ENCODE assay signal across 19 cellular contexts in the genomic region with DNA sequence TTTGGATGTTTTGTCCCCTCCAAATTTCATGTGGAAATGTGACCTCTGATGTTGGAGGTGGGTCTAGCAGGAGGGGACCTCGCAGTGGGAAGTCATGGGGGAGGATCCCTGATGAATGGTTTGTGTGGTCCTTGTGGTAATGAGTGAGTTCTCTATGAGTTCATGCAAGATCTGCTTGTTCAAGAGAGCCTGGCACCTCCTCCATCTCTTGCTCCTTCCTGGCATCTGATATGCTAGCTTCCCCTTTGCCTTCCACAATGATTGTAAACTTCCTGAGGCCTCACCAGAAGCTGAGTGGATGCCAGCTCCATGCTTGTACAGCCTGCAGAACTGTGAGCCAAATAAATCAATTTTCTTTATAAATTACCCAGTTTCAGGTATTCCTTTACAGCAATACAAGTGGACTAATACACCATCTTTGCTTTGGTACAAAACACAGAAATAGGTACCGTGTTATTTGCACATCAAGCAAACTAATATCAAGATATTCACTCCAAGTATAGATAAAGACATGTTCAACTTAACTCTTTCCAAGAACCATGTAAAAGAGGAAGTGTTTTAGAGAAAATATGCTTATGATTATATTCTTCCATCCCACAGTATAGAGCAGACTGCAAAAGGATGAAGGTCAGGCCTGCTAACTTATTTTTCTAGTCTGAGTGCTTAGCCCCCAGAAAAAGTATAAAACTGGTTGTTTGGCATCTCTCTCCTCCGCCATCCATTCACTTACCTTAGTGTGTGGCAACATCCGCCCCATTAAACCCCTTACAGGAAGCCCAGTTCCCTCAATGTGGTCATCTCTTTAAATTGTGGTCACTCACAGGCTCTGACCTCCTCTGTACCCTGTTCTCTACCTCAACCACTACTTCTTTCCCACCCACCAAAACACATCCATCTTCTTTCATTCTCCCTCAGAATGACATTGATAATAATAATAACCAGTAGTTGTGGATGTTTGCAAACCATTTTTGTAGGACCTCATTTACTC. TPM values are rescaled to one million over a fixed set of nuclear protein-coding genes. Genes with fewer than 3 reads are reported as not detected.
DNase-seq lines count a peak whose midpoint lies in the region; ATAC-seq and FAIRE-seq lines count a peak whose summit lies in the region.
"Had no signal": no experiment of that assay in that cellular context is flagged by ENCODE, and none has a peak within 500 bp of the region (broad histone marks: within the 10 kb centered on the region; RNA-seq: fewer than 3 reads in every experiment).

No MANE protein-coding gene starts in this region.

- no peaks in the 10 kb centered on the region for H3K27me3 Mint-ChIP-seq in CD4-positive, CD25-positive, alpha-beta regulatory T cell
- no peaks in the 10 kb centered on the region for H3K27me3 Mint-ChIP-seq in T-cell
- H3K27me3 Mint-ChIP-seq in central memory CD8-positive, alpha-beta T cell = no peaks in the 10 kb centered on the region
- H3K27me3 Mint-ChIP-seq in activated CD4-positive, alpha-beta T cell treated with anti-CD3 and anti-CD28 coated beads for 36 hours = no peaks in the 10 kb centered on the region

- intact Hi-C loops in activated CD4-positive, alpha-beta T cell treated with anti-CD3 and anti-CD28 coated beads for 36 hours (cut with DNase I, micrococcal nuclease) = no loop called here

- peak overlapping the region in 2 of 4 donors; percentile 6 to 28 for H3K4me3 Mint-ChIP-seq in CD4-positive, CD25-positive, alpha-beta regulatory T cell
- peak overlapping the region in 1 of 3 donors; percentile 25 for H3K4me3 Mint-ChIP-seq in T-cell
- H3K4me3 Mint-ChIP-seq in central memory CD8-positive, alpha-beta T cell = peak overlapping the region; percentile 38
- H3K4me3 Mint-ChIP-seq in activated CD4-positive, alpha-beta T cell treated with anti-CD3 and anti-CD28 coated beads for 36 hours = no peak overlapping the region
- H3K4me3 Mint-ChIP-seq: H9 had no signal

- H3K27ac Mint-ChIP-seq in CD4-positive, CD25-positive, alpha-beta regulatory T cell = peak overlapping the region; percentile 5 to 50 (median 50)
- peak overlapping the region; percentile 44 to 53 for H3K27ac Mint-ChIP-seq in T-cell
- peak overlapping the region; percentile 10 for H3K27ac Mint-ChIP-seq in central memory CD8-positive, alpha-beta T cell (ENCODE audit: low read depth)
- H3K27ac Mint-ChIP-seq in activated CD4-positive, alpha-beta T cell treated with anti-CD3 and anti-CD28 coated beads for 36 hours = no peak overlapping the region
- H3K27ac Mint-ChIP-seq: H9 had no signal

- POLR2A ChIA-PET in T-cell (lab: Charles Lee) = no interaction called here
- POLR2A ChIA-PET in activated CD4-positive, alpha-beta T cell treated with anti-CD3 and anti-CD28 coated beads for 36 hours (lab: Charles Lee) = no interaction called here

- H3K36me3 ChIP-seq in CD4-positive, CD25-positive, alpha-beta regulatory T cell (ENCODE audit: control insufficient read depth, insufficient read depth, low read length) = peaks cover 11% of the 10 kb centered on the region
- H3K36me3 ChIP-seq: esophagus muscularis mucosa, left ventricle myocardium inferior, ovary had no signal

- no peaks in the 10 kb centered on the region for H3K27me3 ChIP-seq in CD4-positive, CD25-positive, alpha-beta regulatory T cell (ENCODE audit: control insufficient read depth, insufficient read depth, low read length)
- H3K27me3 ChIP-seq: esophagus muscularis mucosa, ovary had no signal

- peak; percentile 29 for FAIRE-seq in GM18507 (lab: Jason Lieb, UNC)

- peaks cover 0 to 12% (median 4%) of the 10 kb centered on the region in 7 donors for H3K9me3 Mint-ChIP-seq in CD4-positive, CD25-positive, alpha-beta regulatory T cell
- H3K9me3 Mint-ChIP-seq in T-cell = peaks cover 6 to 12% (median 9%) of the 10 kb centered on the region in 3 donors
- no peaks in the 10 kb centered on the region for H3K9me3 Mint-ChIP-seq in central memory CD8-positive, alpha-beta T cell
- H3K9me3 Mint-ChIP-seq in activated CD4-positive, alpha-beta T cell treated with anti-CD3 and anti-CD28 coated beads for 36 hours (ENCODE audit: low read depth) = peaks cover 22% of the 10 kb centered on the region
- H3K9me3 Mint-ChIP-seq: H9 had no signal

- H3K4me3 ChIP-seq in CD4-positive, CD25-positive, alpha-beta regulatory T cell (ENCODE audit: low read depth, low read length) = no peak overlapping the region
- H3K4me3 ChIP-seq: esophagus muscularis mucosa, left ventricle myocardium inferior, ovary had no signal

- no peak for DNase-seq in CD4-positive, CD25-positive, alpha-beta regulatory T cell
- DNase-seq in GM18507 (ENCODE audit: extremely low spot score, insufficient read length, low read depth) (no peak), T-cell (no peak), GM19238 (ENCODE audit: insufficient read length, low spot score) (no peak)
- DNase-seq in central memory CD8-positive, alpha-beta T cell (ENCODE audit: low spot score in 2 of 2) = no peak
- DNase-seq in activated CD4-positive, alpha-beta T cell treated with anti-CD3 and anti-CD28 coated beads for 36 hours = no peak
- DNase-seq: activated CD4-positive, alpha-beta T cell treated with anti-CD3 and anti-CD28 coated beads for 1 hour; Caco-2; H9; left ventricle myocardium inferior; NCI-H774; ovary; stimulated activated CD4-positive, alpha-beta T cell treated with anti-CD3 and anti-CD28 coated beads, Interleukin-2, amount 100 ng/mL, for 24 hours had no signal

- H3K4me1 Mint-ChIP-seq in CD4-positive, CD25-positive, alpha-beta regulatory T cell = peaks cover 53 to 81% (median 72%) of the 10 kb centered on the region in 4 donors
- H3K4me1 Mint-ChIP-seq in T-cell = peaks cover 77 to 84% (median 83%) of the 10 kb centered on the region in 3 donors
- peaks cover 80% of the 10 kb centered on the region for H3K4me1 Mint-ChIP-seq in central memory CD8-positive, alpha-beta T cell
- peaks cover 78% of the 10 kb centered on the region for H3K4me1 Mint-ChIP-seq in activated CD4-positive, alpha-beta T cell treated with anti-CD3 and anti-CD28 coated beads for 36 hours

- no peak for ATAC-seq in CD4-positive, CD25-positive, alpha-beta regulatory T cell (ENCODE audit: low read depth in 2 of 2)
- ATAC-seq in T-cell (replicated peaks in 1 of 4) (peak in 1 of 4 experiments; percentile 33), GM19023 (IDR thresholded peaks at IDR 0.05; ENCODE audit: unreplicated experiment) (no peak), GM18867 (IDR thresholded peaks at IDR 0.05; ENCODE audit: unreplicated experiment) (no peak)
- ATAC-seq in central memory CD8-positive, alpha-beta T cell (replicated peaks; ENCODE audit: extremely low read depth, poor library complexity, severe bottlenecking) = no peak
- ATAC-seq in activated CD4-positive, alpha-beta T cell treated with anti-CD3 and anti-CD28 coated beads for 36 hours = no peak
- ATAC-seq: sciatic nerve had no signal

- H3K4me1 ChIP-seq in CD4-positive, CD25-positive, alpha-beta regulatory T cell (ENCODE audit: control insufficient read depth, insufficient read depth, low read length, poor library complexity, severe bottlenecking) = peaks cover 22% of the 10 kb centered on the region
- H3K4me1 ChIP-seq: esophagus muscularis mucosa had no signal

- CTCF ChIA-PET in T-cell (lab: Charles Lee) = interaction anchor here (0.6 kb wide), 2 partner anchors 10 to 111 kb away, joined by 3 read pairs; no protein-coding TSS in a partner anchor
- CTCF ChIA-PET in activated CD4-positive, alpha-beta T cell treated with anti-CD3 and anti-CD28 coated beads for 36 hours (lab: Charles Lee) = no interaction called here

- H3K36me3 Mint-ChIP-seq in CD4-positive, CD25-positive, alpha-beta regulatory T cell = peaks cover 50% of the 10 kb centered on the region
- peaks cover 59% of the 10 kb centered on the region for H3K36me3 Mint-ChIP-seq in T-cell
- H3K36me3 Mint-ChIP-seq in central memory CD8-positive, alpha-beta T cell (ENCODE audit: insufficient read depth) = peaks cover 24% of the 10 kb centered on the region
- H3K36me3 Mint-ChIP-seq in activated CD4-positive, alpha-beta T cell treated with anti-CD3 and anti-CD28 coated beads for 36 hours (ENCODE audit: low read depth) = peaks cover 70% of the 10 kb centered on the region

- H3K9me3 ChIP-seq in CD4-positive, CD25-positive, alpha-beta regulatory T cell (ENCODE audit: control insufficient read depth in 2 of 2, low read length in 2 of 2) = no peaks in the 10 kb centered on the region
- H3K9me3 ChIP-seq: Caco-2, esophagus muscularis mucosa, ovary had no signal

- no peak overlapping the region for H3K27ac ChIP-seq in CD4-positive, CD25-positive, alpha-beta regulatory T cell (ENCODE audit: insufficient read depth, low read length, poor library complexity, severe bottlenecking)
- H3K27ac ChIP-seq: esophagus muscularis mucosa, left ventricle myocardium inferior, ovary, RWPE1 had no signal

RNA-seq across cellular contexts. Expression of a gene that starts 6.7 kb away (rescaled TPM):
- total RNA-seq in CD4-positive, CD25-positive, alpha-beta regulatory T cell = 92.2 TPM
- polyA plus RNA-seq in CD4-positive, CD25-positive, alpha-beta regulatory T cell = 10 to 100 TPM; 10.2 to 21.2 (median 13.9) TPM
- 10 to 100 TPM; 41.2 to 94.3 (median 61.0) TPM for total RNA-seq in T-cell
- 10 to 100 TPM; 40.0 to 42.5 TPM for total RNA-seq in activated CD4-positive, alpha-beta T cell treated with anti-CD3 and anti-CD28 coated beads for 36 hours

RNA-seq across cellular contexts. Expression of a gene that starts 43.8 kb away (rescaled TPM):
- 3.3 TPM for total RNA-seq in CD4-positive, CD25-positive, alpha-beta regulatory T cell
- under 1 TPM in 3 of 4 donors, not detected in 1; 0.09 to 0.38 (median 0.10) TPM for polyA plus RNA-seq in CD4-positive, CD25-positive, alpha-beta regulatory T cell
- 1 to 10 TPM in 4 of 5 donors, under 1 TPM in 1; 0.79 to 7.9 (median 2.5) TPM for total RNA-seq in T-cell
- total RNA-seq in activated CD4-positive, alpha-beta T cell treated with anti-CD3 and anti-CD28 coated beads for 36 hours = under 1 TPM; 0.73 to 0.76 TPM
- total RNA-seq: Caco-2, glomerular endothelial cell, H9, left ventricle myocardium inferior had no signal
